Comparison of ENCODE assay signal across 8 cellular contexts in the genomic region with DNA sequence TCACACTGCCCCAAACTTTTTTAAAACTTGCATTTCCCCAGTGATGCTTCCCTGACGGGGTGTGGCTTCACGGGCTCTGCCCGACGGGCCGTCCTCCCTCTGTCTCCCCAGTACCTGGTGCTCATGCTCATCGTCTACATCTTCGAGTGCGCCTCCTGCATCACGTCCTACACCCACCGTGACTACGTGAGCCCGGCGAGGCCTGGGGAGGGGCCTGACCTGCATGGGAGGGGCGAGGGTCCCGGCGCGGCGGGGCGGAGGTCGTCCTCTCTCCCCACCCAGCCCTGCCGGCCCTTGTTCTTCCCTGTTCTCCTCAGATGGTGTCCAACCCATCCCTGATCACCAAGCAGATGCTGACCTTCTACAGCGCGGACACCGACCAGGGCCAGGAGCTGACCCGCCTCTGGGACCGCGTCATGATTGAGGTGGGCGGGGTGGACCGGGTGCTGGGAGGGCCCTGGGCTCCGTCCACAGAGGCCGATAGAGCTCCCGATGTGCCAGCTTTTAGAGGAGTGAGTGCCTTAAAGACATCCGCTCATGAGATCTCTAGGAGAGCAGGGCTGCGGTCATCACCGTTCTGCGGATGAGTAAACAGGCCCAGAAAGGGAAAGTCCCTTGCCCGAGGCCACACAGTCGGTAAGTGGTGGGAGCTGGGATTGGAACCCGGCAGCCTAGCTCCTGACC. TPM values are rescaled to one million over a fixed set of nuclear protein-coding genes. Genes with fewer than 3 reads are reported as not detected.
DNase-seq lines count a peak whose midpoint lies in the region; FAIRE-seq and TF ChIP-seq lines count a peak whose summit lies in the region.
"Had no signal": no experiment of that assay in that cellular context is flagged by ENCODE, and none has a peak within 500 bp of the region (broad histone marks: within the 10 kb centered on the region; RNA-seq: fewer than 3 reads in every experiment).

No MANE protein-coding gene starts in this region.

- no peaks in the 10 kb centered on the region for H4K20me1 ChIP-seq in astrocyte (ENCODE audit: insufficient read depth, low read length)

- H3K4me3 ChIP-seq in SJSA1 (peak overlapping the region; percentile 19), astrocyte (ENCODE audit: insufficient read depth, low read depth, low read length) (peak overlapping the region; percentile 46), iPS-18c (ENCODE audit: insufficient read depth, low read depth, low read length) (peak overlapping the region; percentile 63)

- H3K9me3 Mint-ChIP-seq in astrocyte (ENCODE audit: unreplicated experiment): no peaks in the 10 kb centered on the region

- H3K36me3 Mint-ChIP-seq in astrocyte (ENCODE audit: low read depth, unreplicated experiment): no peaks in the 10 kb centered on the region

- peak; percentile 65 for DNase-seq in H4 (ENCODE audit: low spot score)
- DNase-seq in SJSA1 (ENCODE audit: low read depth in 1 of 2, low spot score in 2 of 2): peak; percentile 39 to 59
- peak; percentile 33 for DNase-seq in astrocyte (ENCODE audit: low read depth)
- peak; percentile 24 to 40 for DNase-seq in stimulated activated CD4-positive, alpha-beta T cell treated with anti-CD3 and anti-CD28 coated beads, Interleukin-4, amount 100 ng/mL, for 4 hours
- DNase-seq in G401 (ENCODE audit: low spot score): no peak
- no peak for DNase-seq in KG1 (lab: John Stamatoyannopoulos, UW)

- H3K27ac ChIP-seq in SJSA1 (no peak overlapping the region), astrocyte (ENCODE audit: low read depth, low read length) (no peak overlapping the region)

- FAIRE-seq in astrocyte (lab: Jason Lieb, UNC): no peak

- H3K79me2 ChIP-seq in astrocyte (ENCODE audit: insufficient read depth, low read length): no peaks in the 10 kb centered on the region

- H3K4me1 ChIP-seq in SJSA1 (replicated peaks): peaks cover 6% of the 10 kb centered on the region; the same call in 1 of the 2 replicates
- H3K4me1 ChIP-seq in astrocyte (ENCODE audit: insufficient read depth, low read length): no peaks in the 10 kb centered on the region

- H3K27me3 ChIP-seq in SJSA1 (replicated peaks): peaks cover 8% of the 10 kb centered on the region
- peaks cover 4% of the 10 kb centered on the region for H3K27me3 ChIP-seq in astrocyte (ENCODE audit: insufficient read depth, low read length)

- peak overlapping the region; percentile 77 for H2AFZ ChIP-seq in astrocyte (ENCODE audit: low read depth, low read length)

- in situ Hi-C loops in G401 (cut with HindIII; ENCODE audit: low sequenced_read_pairs): no loop called here

- no peaks in the 10 kb centered on the region for H3K9me3 ChIP-seq in SJSA1 (replicated peaks)
- H3K9me3 ChIP-seq in astrocyte (ENCODE audit: insufficient read depth, low read depth, low read length): no peaks in the 10 kb centered on the region
- H3K9me3 ChIP-seq in iPS-18c (ENCODE audit: control insufficient read depth, insufficient read depth, low read length): no peaks in the 10 kb centered on the region

- H3K9ac ChIP-seq in astrocyte (ENCODE audit: low read length): no peak overlapping the region

- H3K4me1 Mint-ChIP-seq in astrocyte (ENCODE audit: low read depth, unreplicated experiment): no peaks in the 10 kb centered on the region

- H3K4me2 ChIP-seq in astrocyte (ENCODE audit: low read length): peak overlapping the region; percentile 80

- no peaks in the 10 kb centered on the region for H3K36me3 ChIP-seq in SJSA1
- no peaks in the 10 kb centered on the region for H3K36me3 ChIP-seq in astrocyte (ENCODE audit: insufficient read depth, low read length)

- peak overlapping the region; percentile 76 for H3K4me3 Mint-ChIP-seq in astrocyte (ENCODE audit: unreplicated experiment)

- no peak for TF ChIP-seq CTCF in astrocyte (IDR thresholded peaks at IDR 0.05; ENCODE audit: insufficient read depth, low read depth, low read length)

- no peak overlapping the region for H3K27ac Mint-ChIP-seq in astrocyte (ENCODE audit: unreplicated experiment)

- peaks cover 51% of the 10 kb centered on the region for H3K27me3 Mint-ChIP-seq in astrocyte (ENCODE audit: low read depth, unreplicated experiment)

RNA-seq across cellular contexts. Expression of a gene that starts 6.9 kb away (rescaled TPM):
- not detected in 2 replicates for total RNA-seq in H4 (2014; rRNA removed; shearing (Covaris generic))
- total RNA-seq in SJSA1 (2014; rRNA removed; shearing (Covaris generic)): not detected in 2 replicates
- 0.18 TPM in 1 of 2 replicates, not detected in the other for total RNA-seq in astrocyte
- 0.62 TPM in 1 of 2 replicates, not detected in the other for total RNA-seq in G401 (2014; rRNA removed; shearing (Covaris generic))
- total RNA-seq: dermis microvascular lymphatic vessel endothelial cell had no signal

RNA-seq across cellular contexts. Expression of a gene that starts 25.1 kb away (rescaled TPM):
- total RNA-seq in H4 (2014; rRNA removed; shearing (Covaris generic)): 1,937 and 2,103 TPM in 2 replicates
- 364 and 463 TPM in 2 replicates for total RNA-seq in SJSA1 (2014; rRNA removed; shearing (Covaris generic))
- 326 and 344 TPM in 2 replicates for total RNA-seq in astrocyte
- total RNA-seq in G401 (2014; rRNA removed; shearing (Covaris generic)): 284 and 429 TPM in 2 replicates

RNA-seq across cellular contexts. Expression of a gene that starts 31.1 kb away (rescaled TPM):
- not detected in 2 replicates for total RNA-seq in H4 (2014; rRNA removed; shearing (Covaris generic))
- total RNA-seq in SJSA1 (2014; rRNA removed; shearing (Covaris generic)): not detected in 2 replicates
- not detected in 2 replicates for total RNA-seq in astrocyte
- 0.17 TPM in 1 of 2 replicates, not detected in the other for total RNA-seq in G401 (2014; rRNA removed; shearing (Covaris generic))
- total RNA-seq: dermis microvascular lymphatic vessel endothelial cell had no signal

RNA-seq across cellular contexts. Expression of a gene that starts 31.7 kb away (rescaled TPM):
- total RNA-seq in H4 (2014; rRNA removed; shearing (Covaris generic)): 2.8 and 4.9 TPM in 2 replicates
- total RNA-seq in SJSA1 (2014; rRNA removed; shearing (Covaris generic)): 0.82 and 9.0 TPM in 2 replicates
- total RNA-seq in astrocyte: 0.45 TPM in 1 of 2 replicates, not detected in the other
- not detected in 2 replicates for total RNA-seq in G401 (2014; rRNA removed; shearing (Covaris generic))

RNA-seq across cellular contexts. Expression of a gene that starts 44.4 kb away (rescaled TPM):
- total RNA-seq in H4 (2014; rRNA removed; shearing (Covaris generic)): 135 and 156 TPM in 2 replicates
- 106 and 151 TPM in 2 replicates for total RNA-seq in SJSA1 (2014; rRNA removed; shearing (Covaris generic))
- total RNA-seq in astrocyte: 102 and 106 TPM in 2 replicates
- total RNA-seq in G401 (2014; rRNA removed; shearing (Covaris generic)): 108 and 119 TPM in 2 replicates

Comparison
In these comparisons a context has a peak if more than half of its experiments do, and no peak if none do; other contexts are left out.
1. DNase-seq: peak in H4 (single experiment), SJSA1 (2 of 2), astrocyte (single experiment) and stimulated activated CD4-positive, alpha-beta T cell treated with anti-CD3 and anti-CD28 coated beads, Interleukin-4, amount 100 ng/mL, for 4 hours (2 of 2); none in G401 (single experiment) and KG1 (single experiment).
2. Peak in every context shown above with its lines, with median percentiles within 50 percentile points of each other: H3K4me3 ChIP-seq.